ENCODE assay signal across 8 cellular contexts in genomic region chr9:120712539-120713031, GRCh38. TPM values are rescaled to one million over a fixed set of nuclear protein-coding genes. Genes with fewer than 3 reads are reported as not detected.
A peak's percentile ranks its signal among the peaks of the same experiment; 100 is the strongest.
DNase-seq lines count a peak whose midpoint lies in the region; ATAC-seq and TF ChIP-seq lines count a peak whose summit lies in the region.

No MANE protein-coding gene starts in this region.

- no peak for TF ChIP-seq EP300 in esophagus muscularis mucosa (IDR thresholded peaks at IDR 0.05)

- POLR2A ChIA-PET in PC-9 (lab: Charles Lee; ENCODE audit: unreplicated experiment) = interaction anchor here (0.5 to 0.6 kb wide), 4 partner anchors 81 to 93 kb away, joined by 3 to 8 read pairs (median 5); no protein-coding TSS in a partner anchor
- POLR2A ChIA-PET in HEK293T (lab: Yijun Ruan, JAX) = no interaction called here

- no peak for ATAC-seq in psoas muscle
- no peak for ATAC-seq in GM21576 (IDR thresholded peaks at IDR 0.05; ENCODE audit: unreplicated experiment)
- no peak for ATAC-seq in HG03432 (IDR thresholded peaks at IDR 0.05; ENCODE audit: unreplicated experiment)

- no peak overlapping the region for H3K27ac ChIP-seq in DOHH2 (ENCODE audit: low read depth, low read length)
- H3K27ac ChIP-seq in PC-9 = peak overlapping the region; percentile 63; the same call in 1 of the 2 replicates
- H3K27ac ChIP-seq in esophagus muscularis mucosa (replicated peaks in 1 of 4) = peak overlapping the region; percentile 83 to 87 (median 84)
- peak overlapping the region; percentile 75 for H3K27ac ChIP-seq in psoas muscle

- H3F3A ChIP-seq in DOHH2 (ENCODE audit: control insufficient read depth, insufficient read depth) (peaks cover 6% of the 10 kb centered on the region), PC-9 (ENCODE audit: insufficient read depth, low read depth) (peaks cover 28% of the 10 kb centered on the region)

- DNase-seq in PC-9 (no peak), esophagus muscularis mucosa (ENCODE audit: extremely low spot score) (no peak), psoas muscle (no peak), globus pallidus (ENCODE audit: low spot score) (no peak), HEK293T (ENCODE audit: extremely low spot score) (no peak)

- H3K9me3 ChIP-seq in DOHH2 (ENCODE audit: control insufficient read depth, insufficient read depth, low read length) (no peaks in the 10 kb centered on the region), PC-9 (ENCODE audit: insufficient read depth, low read depth) (no peaks in the 10 kb centered on the region), esophagus muscularis mucosa (no peaks in the 10 kb centered on the region), psoas muscle (no peaks in the 10 kb centered on the region)

- TSS peak; percentile 21 for BruUV-seq in PC-9 (replicated peaks; lab: Mats Ljungman, UMichigan)

- CTCF ChIA-PET in PC-9 (lab: Charles Lee) = interaction anchor here (0.6 kb wide), 2 partner anchors 43 to 125 kb away, joined by 3 to 4 read pairs; no protein-coding TSS in a partner anchor
- CTCF ChIA-PET in HEK293T (lab: Yijun Ruan, JAX) = interaction anchor here (0.8 to 1.0 kb wide), 2 partner anchors 11 to 125 kb away, joined by 3 to 4 read pairs; no protein-coding TSS in a partner anchor

- H3K79me2 ChIP-seq in DOHH2 (ENCODE audit: control insufficient read depth, low read length) (peaks cover 17% of the 10 kb centered on the region), PC-9 (ENCODE audit: low read depth) (peaks cover 63% of the 10 kb centered on the region)

- TF ChIP-seq CTCF in DOHH2 (IDR thresholded peaks at IDR 0.05; ENCODE audit: low read depth, low read length, poor library complexity, severe bottlenecking) (no peak), PC-9 (conservative IDR thresholded peaks at IDR 0.05) (no peak), esophagus muscularis mucosa (IDR thresholded peaks at IDR 0.05) (no peak), psoas muscle (IDR thresholded peaks at IDR 0.05) (no peak)

- H4K20me1 ChIP-seq in DOHH2 (ENCODE audit: control insufficient read depth, insufficient read depth, low read depth, low read length) (no peaks in the 10 kb centered on the region), PC-9 (ENCODE audit: insufficient read depth) (peaks cover 3% of the 10 kb centered on the region; the same call in 1 of the 2 replicates)

- H3K4me3 ChIP-seq in DOHH2 (ENCODE audit: low read length) = peak overlapping the region; percentile 86
- H3K4me3 ChIP-seq in PC-9 = peak overlapping the region; percentile 75
- H3K4me3 ChIP-seq in esophagus muscularis mucosa = peak overlapping the region; percentile 67 to 91 (median 86)
- peak overlapping the region; percentile 83 for H3K4me3 ChIP-seq in psoas muscle

- 54% methylated on average over 4 of the region's 4 CpGs for WGBS in esophagus muscularis mucosa
- WGBS in psoas muscle, 3 donors = 25 to 32% (median 27%) methylated on average over 4 of the region's 4 CpGs

- H3K27me3 ChIP-seq in DOHH2 (ENCODE audit: control insufficient read depth, low read length) = no peaks in the 10 kb centered on the region
- H3K27me3 ChIP-seq in PC-9 (ENCODE audit: insufficient read depth, low read depth) = no peaks in the 10 kb centered on the region
- no peaks in the 10 kb centered on the region for H3K27me3 ChIP-seq in esophagus muscularis mucosa
- no peaks in the 10 kb centered on the region for H3K27me3 ChIP-seq in psoas muscle (ENCODE audit: insufficient read depth in 3 of 3, low read length in 2 of 3)

- no peak for TF ChIP-seq POLR2A in esophagus muscularis mucosa (IDR thresholded peaks at IDR 0.05; ENCODE audit: low read depth)

- H2AFZ ChIP-seq in PC-9 = no peak overlapping the region

- peak overlapping the region; percentile 89 for H3K4me2 ChIP-seq in DOHH2 (ENCODE audit: low read length)
- peak overlapping the region; percentile 91 for H3K4me2 ChIP-seq in PC-9

- H3K4me1 ChIP-seq in DOHH2 (ENCODE audit: control insufficient read depth, low read length) = peaks cover 38% of the 10 kb centered on the region
- peaks cover 75% of the 10 kb centered on the region for H3K4me1 ChIP-seq in PC-9 (replicated peaks; ENCODE audit: insufficient read depth)
- H3K4me1 ChIP-seq in esophagus muscularis mucosa = peaks cover 12 to 58% (median 51%) of the 10 kb centered on the region in 4 donors
- H3K4me1 ChIP-seq in psoas muscle = peaks cover 23% of the 10 kb centered on the region

- intact Hi-C loops in PC-9 (cut with micrococcal nuclease; ENCODE audit: unreplicated experiment) (no loop called here), esophagus muscularis mucosa (cut with DNase I) (loop anchor here (5.0 kb wide), 1 partner anchor 90 kb away; no protein-coding TSS in a partner anchor), psoas muscle (cut with DNase I) (loop anchor here in 1 of 2 donors (10.0 kb wide), 1 partner anchor 88 kb away; no protein-coding TSS in a partner anchor)

- H3K9me2 ChIP-seq in DOHH2 (replicated peaks; ENCODE audit: control insufficient read depth, low read length) (no peaks in the 10 kb centered on the region), PC-9 (ENCODE audit: insufficient read depth) (no peaks in the 10 kb centered on the region)

- H3K36me3 ChIP-seq in DOHH2 (ENCODE audit: control insufficient read depth, low read length) (no peaks in the 10 kb centered on the region), PC-9 (ENCODE audit: low read depth) (0 out of 2 replicates have a peak, but pooled peaks cover 6% of the 10 kb centered on the region), esophagus muscularis mucosa (no peaks in the 10 kb centered on the region), psoas muscle (ENCODE audit: insufficient read depth in 1 of 2, low read depth in 1 of 2) (no peaks in the 10 kb centered on the region)

TF ChIP-seq in HEK293T, 16 proteins besides CTCF, POLR2A, EP300 and RAD21:
- TF ChIP-seq ARNT (IDR thresholded peaks at IDR 0.05) (no peak), FOXA1 (IDR thresholded peaks at IDR 0.05) (no peak), FOXM1 (IDR thresholded peaks at IDR 0.05; ENCODE audit: borderline replicate concordance) (no peak), SUZ12 (IDR thresholded peaks at IDR 0.05) (no peak), CTBP1 (IDR thresholded peaks at IDR 0.05; ENCODE audit: borderline replicate concordance) (no peak), BHLHE40 (IDR thresholded peaks at IDR 0.05; ENCODE audit: borderline replicate concordance) (no peak), ELF4 (IDR thresholded peaks at IDR 0.05) (no peak), ZNF384 (IDR thresholded peaks at IDR 0.05) (no peak), SP1 (IDR thresholded peaks at IDR 0.05) (no peak), LEF1 (IDR thresholded peaks at IDR 0.05; ENCODE audit: borderline replicate concordance) (no peak), TARDBP (IDR thresholded peaks at IDR 0.05) (no peak), NFRKB (IDR thresholded peaks at IDR 0.05) (no peak), HDGF (IDR thresholded peaks at IDR 0.05; ENCODE audit: borderline replicate concordance) (no peak), FOXK2 (IDR thresholded peaks at IDR 0.05) (no peak), L3MBTL2 (conservative IDR thresholded peaks at IDR 0.05) (no peak), PKNOX1 (IDR thresholded peaks at IDR 0.05) (no peak)

RNA-seq across cellular contexts. Expression of gene MEGF9, which starts 1.7 kb away (rescaled TPM):
- total RNA-seq in PC-9 (2021) (30.3 and 35.7 TPM in 2 replicates), esophagus muscularis mucosa (10 to 100 TPM; 17.1 to 23.1 (median 18.9) TPM), psoas muscle (10 to 100 TPM in 1 of 4 donors, 1 to 10 TPM in 3; 6.1 to 11.4 (median 8.1) TPM)
- polyA plus RNA-seq in psoas muscle = 10 to 100 TPM in 1 of 3 donors, 1 to 10 TPM in 2; 2.0 to 12.7 (median 4.5) TPM
